22 cellular contexts compared by ENCODE assay signal in genomic region chr10:72661436-72661835, GRCh38. TPM values are rescaled to one million over a fixed set of nuclear protein-coding genes. Genes with fewer than 3 reads are reported as not detected.
DNase-seq lines count a peak whose midpoint lies in the region; ATAC-seq, FAIRE-seq and TF ChIP-seq lines count a peak whose summit lies in the region.
"Had no signal": no experiment of that assay in that cellular context is flagged by ENCODE, and none has a peak within 500 bp of the region (broad histone marks: within the 10 kb centered on the region; RNA-seq: fewer than 3 reads in every experiment).

No MANE protein-coding gene starts in this region.

- H3K9me2 ChIP-seq in hepatocyte (replicated peaks; ENCODE audit: insufficient read depth): no peaks in the 10 kb centered on the region

- no peaks in the 10 kb centered on the region for H3K27me3 ChIP-seq in hepatocyte
- H3K27me3 ChIP-seq in small intestine (ENCODE audit: control insufficient read depth in 2 of 2, insufficient read depth in 2 of 2, low read length in 2 of 2): no peaks in the 10 kb centered on the region
- H3K27me3 ChIP-seq: BLaER1 treated with 17β-estradiol and CSF1 and Interleukin-3, amounts not matched to agents 10 nM and 100 nM had no signal

- H3K9me3 ChIP-seq in hepatocyte (ENCODE audit: low read depth) (no peaks in the 10 kb centered on the region), mucosa of descending colon (no peaks in the 10 kb centered on the region), small intestine (ENCODE audit: control insufficient read depth, low read depth) (no peaks in the 10 kb centered on the region)
- H3K9me3 ChIP-seq: BLaER1 treated with 17β-estradiol and CSF1 and Interleukin-3, amounts not matched to agents 10 nM and 100 nM; Caco-2 had no signal

- no peaks in the 10 kb centered on the region for H4K20me1 ChIP-seq in hepatocyte (ENCODE audit: insufficient read depth, poor library complexity, severe bottlenecking)
- H4K20me1 ChIP-seq: BLaER1 treated with 17β-estradiol and CSF1 and Interleukin-3, amounts not matched to agents 10 nM and 100 nM had no signal

- in situ Hi-C loops in GM13976 (cut with MboI; ENCODE audit: low sequenced_read_pairs, unreplicated experiment): no loop called here

- no peak for FAIRE-seq in small intestine (lab: Jason Lieb, UNC)
- FAIRE-seq: A204.1, D721Med, G401.6, GM12891, GM18507 had no signal

- H3K79me2 ChIP-seq in hepatocyte: no peaks in the 10 kb centered on the region

- intact Hi-C loops in mucosa of descending colon (cut with DNase I, micrococcal nuclease): no loop called here
- intact Hi-C loops in Right ventricle myocardium inferior (cut with DNase I): no loop called here

- TF ChIP-seq CTCF in hepatocyte (IDR thresholded peaks at IDR 0.05; ENCODE audit: poor library complexity): no peak
- no peak for TF ChIP-seq CTCF in mucosa of descending colon (IDR thresholded peaks at IDR 0.05)
- TF ChIP-seq CTCF in GM13976 (IDR thresholded peaks at IDR 0.05; ENCODE audit: borderline replicate concordance, control extremely low read depth, extremely low read depth, insufficient read depth, missing control alignments): no peak

- no peaks in the 10 kb centered on the region for H3K4me1 ChIP-seq in hepatocyte (ENCODE audit: insufficient read depth)
- peaks cover 3% of the 10 kb centered on the region for H3K4me1 ChIP-seq in mucosa of descending colon (ENCODE audit: low read depth)
- H3K4me1 ChIP-seq in small intestine (ENCODE audit: control insufficient read depth in 2 of 2, insufficient read depth in 1 of 2, low read depth in 1 of 2, low read length in 1 of 2): no peaks in the 10 kb centered on the region
- H3K4me1 ChIP-seq: BLaER1 treated with 17β-estradiol and CSF1 and Interleukin-3, amounts not matched to agents 10 nM and 100 nM had no signal

- no peaks in the 10 kb centered on the region for H3K36me3 ChIP-seq in hepatocyte (replicated peaks; ENCODE audit: insufficient read depth, low read depth)
- no peaks in the 10 kb centered on the region for H3K36me3 ChIP-seq in mucosa of descending colon (ENCODE audit: low read depth)
- H3K36me3 ChIP-seq in small intestine (ENCODE audit: control insufficient read depth in 2 of 2, insufficient read depth in 2 of 2, low read length in 2 of 2): no peaks in the 10 kb centered on the region
- H3K36me3 ChIP-seq: BLaER1 treated with 17β-estradiol and CSF1 and Interleukin-3, amounts not matched to agents 10 nM and 100 nM had no signal

- DNase-seq in hepatocyte (ENCODE audit: low spot score) (peak; percentile 27), mucosa of descending colon (no peak), small intestine (peak; percentile 89), GM13976 (ENCODE audit: low spot score) (no peak), Right ventricle myocardium inferior (ENCODE audit: missing footprints) (no peak), anterior cingulate cortex (lab: John Stamatoyannopoulos, UW) (no peak)
- no peak for DNase-seq in stimulated activated CD4-positive, alpha-beta T cell treated with anti-CD3 and anti-CD28 coated beads, Interleukin-1b, Interleukin-23, amount 100 ng/mL, for 48 hours
- DNase-seq: 8988T; AML-193; Caco-2; Calu3; CD4-positive, alpha-beta T cell; CD8-positive, alpha-beta T cell; DMS79 treated with DMSO at 0.1 percent for 48 hours; GF-D8 had no signal

- no peak overlapping the region for H3K4me2 ChIP-seq in hepatocyte
- H3K4me2 ChIP-seq: BLaER1 treated with 17β-estradiol and CSF1 and Interleukin-3, amounts not matched to agents 10 nM and 100 nM had no signal

- WGBS in hepatocyte (ENCODE audit: low lambda C conversion rate, missing lambda C conversion rate): 91% methylated on average over 1 of the region's 1 CpG
- WGBS in small intestine, 3 donors: 23 to 48% (median 33%) methylated on average over 1 of the region's 1 CpG

- H3K27ac ChIP-seq in hepatocyte (peak overlapping the region; percentile 78), small intestine (ENCODE audit: low read depth in 1 of 2, low read length in 1 of 2) (peak overlapping the region in 1 of 2 donors; percentile 60)
- H3K27ac ChIP-seq: BLaER1 treated with 17β-estradiol and CSF1 and Interleukin-3, amounts not matched to agents 10 nM and 100 nM; C4-2B had no signal

- H2AFZ ChIP-seq in hepatocyte: no peak overlapping the region

- H3K4me3 ChIP-seq in hepatocyte: no peak overlapping the region
- no peak overlapping the region for H3K4me3 ChIP-seq in mucosa of descending colon
- no peak overlapping the region for H3K4me3 ChIP-seq in small intestine (ENCODE audit: low read depth in 1 of 2, low read length in 2 of 2)
- H3K4me3 ChIP-seq: BLaER1 treated with 17β-estradiol and CSF1 and Interleukin-3, amounts not matched to agents 10 nM and 100 nM had no signal

- ATAC-seq in mucosa of descending colon (peak; percentile 90), Right ventricle myocardium inferior (no peak)
- ATAC-seq: CD8-positive, alpha-beta T cell had no signal

RNA-seq across cellular contexts. Expression of gene MCU, which starts 30.5 kb away (rescaled TPM):
- 39.8 and 41.7 TPM in 2 replicates for total RNA-seq in hepatocyte
- polyA plus RNA-seq in hepatocyte: 30.7 and 31.6 TPM in 2 replicates
- 10 to 100 TPM; 44.8 to 98.6 (median 89.0) TPM for total RNA-seq in mucosa of descending colon
- 10 to 100 TPM; 45.0 to 70.4 (median 52.4) TPM for polyA plus RNA-seq in small intestine
- total RNA-seq in Right ventricle myocardium inferior: 15.1 TPM

RNA-seq across cellular contexts. Expression of gene MICU1, which starts 35.6 kb away (rescaled TPM):
- total RNA-seq in hepatocyte: 52.6 and 60.1 TPM in 2 replicates
- 34.0 and 37.0 TPM in 2 replicates for polyA plus RNA-seq in hepatocyte
- total RNA-seq in mucosa of descending colon: 10 to 100 TPM; 38.6 to 45.3 (median 45.0) TPM
- polyA plus RNA-seq in small intestine: 10 to 100 TPM; 32.5 to 53.2 (median 37.0) TPM
- total RNA-seq in Right ventricle myocardium inferior: 49.0 TPM

Comparison
In these comparisons a context has a peak if more than half of its experiments do, and no peak if none do; other contexts are left out.
1. DNase-seq: peak in hepatocyte (single experiment) and small intestine (single experiment); none in mucosa of descending colon (0 of 3), GM13976 (single experiment), Right ventricle myocardium inferior (single experiment), anterior cingulate cortex (0 of 58) and stimulated activated CD4-positive, alpha-beta T cell treated with anti-CD3 and anti-CD28 coated beads, Interleukin-1b, Interleukin-23, amount 100 ng/mL, for 48 hours (single experiment).